Comparison of ENCODE assay signal across 10 cellular contexts in genomic region chr11:73963861-73964260, GRCh38. TPM values are rescaled to one million over a fixed set of nuclear protein-coding genes. Genes with fewer than 3 reads are reported as not detected.
DNase-seq lines count a peak whose midpoint lies in the region; ATAC-seq, FAIRE-seq and TF ChIP-seq lines count a peak whose summit lies in the region.
"Had no signal": no experiment of that assay in that cellular context is flagged by ENCODE, and none has a peak within 500 bp of the region (broad histone marks: within the 10 kb centered on the region; RNA-seq: fewer than 3 reads in every experiment).

No MANE protein-coding gene starts in this region.

- H3K4me3 Mint-ChIP-seq in effector memory CD8-positive, alpha-beta T cell, result peak overlapping the region in 1 of 2 donors; percentile 67

- H3K4me3 ChIP-seq in Loucy (ENCODE audit: low read length, poor library complexity, severe bottlenecking), result no peak overlapping the region
- H3K4me3 ChIP-seq in skeletal muscle tissue (ENCODE audit: low read length in 3 of 3), result peak overlapping the region in 2 of 3 donors; percentile 21 to 29
- H3K4me3 ChIP-seq: tibial artery had no signal

- intact Hi-C loops in Right ventricle myocardium superior (cut with DNase I), result loop anchor here (10.0 kb wide), 3 partner anchors 61 to 481 kb away; no protein-coding TSS in a partner anchor
- intact Hi-C loops in cardiac septum (cut with DNase I), result loop anchor here (10.0 kb wide), 2 partner anchors 131 to 361 kb away; no protein-coding TSS in a partner anchor

- H2AFZ ChIP-seq in Loucy (ENCODE audit: low read length), result peak overlapping the region; percentile 88

- peaks cover 16 to 24% of the 10 kb centered on the region in 2 donors for H3K4me1 Mint-ChIP-seq in effector memory CD8-positive, alpha-beta T cell (ENCODE audit: low read depth in 2 of 2)

- H3K36me3 ChIP-seq in Loucy (ENCODE audit: insufficient read depth, low read length), result no peaks in the 10 kb centered on the region
- H3K36me3 ChIP-seq in skeletal muscle tissue (ENCODE audit: control insufficient read depth in 3 of 3, insufficient read depth in 3 of 3, low read length in 3 of 3), result no peaks in the 10 kb centered on the region
- H3K36me3 ChIP-seq: tibial artery had no signal

- no peaks in the 10 kb centered on the region for H3K79me2 ChIP-seq in Loucy (ENCODE audit: insufficient read depth, low read length)

- ATAC-seq in Right ventricle myocardium superior (ENCODE audit: poor library complexity) (peak; percentile 7), HG03442 (IDR thresholded peaks at IDR 0.05; ENCODE audit: unreplicated experiment) (no peak)
- ATAC-seq in effector memory CD8-positive, alpha-beta T cell (replicated peaks), result no peak

- H3K9me3 ChIP-seq in Loucy (ENCODE audit: insufficient read depth, low read depth, low read length) (no peaks in the 10 kb centered on the region), skeletal muscle tissue (ENCODE audit: control insufficient read depth in 3 of 3, low read length in 3 of 3) (no peaks in the 10 kb centered on the region)
- H3K9me3 ChIP-seq: tibial artery had no signal

- no peak for TF ChIP-seq CTCF in Loucy (conservative IDR thresholded peaks at IDR 0.05; ENCODE audit: low read length)

- H3K4me2 ChIP-seq in Loucy (ENCODE audit: low read depth, low read length, poor library complexity, severe bottlenecking), result peak overlapping the region; percentile 35

- no peaks in the 10 kb centered on the region for H4K20me1 ChIP-seq in Loucy (ENCODE audit: insufficient read depth, low read length, poor library complexity, severe bottlenecking)

- H3K27ac Mint-ChIP-seq in effector memory CD8-positive, alpha-beta T cell, result peak overlapping the region; percentile 67 to 87

- FAIRE-seq in urothelium cell line (lab: Jason Lieb, UNC), result no peak

- peak overlapping the region; percentile 18 for H3K9ac ChIP-seq in Loucy (ENCODE audit: low read depth, low read length, poor library complexity, severe bottlenecking)
- H3K9ac ChIP-seq in skeletal muscle tissue (ENCODE audit: low read depth in 1 of 3, low read length in 3 of 3), result peak overlapping the region; percentile 24 to 64 (median 61)

- H3F3A ChIP-seq in Loucy (ENCODE audit: low read depth), result no peaks in the 10 kb centered on the region

- DNase-seq in Right ventricle myocardium superior (peak; percentile 4), cardiac septum (ENCODE audit: low spot score) (no peak), KG1 (lab: John Stamatoyannopoulos, UW) (no peak), urothelium cell line (ENCODE audit: low spot score) (no peak)
- no peak for DNase-seq in effector memory CD8-positive, alpha-beta T cell

- H3K9me2 ChIP-seq in Loucy (replicated peaks; ENCODE audit: low read depth, low read length), result no peaks in the 10 kb centered on the region

- H3K9me3 Mint-ChIP-seq in effector memory CD8-positive, alpha-beta T cell, result no peaks in the 10 kb centered on the region

- H3K36me3 Mint-ChIP-seq in effector memory CD8-positive, alpha-beta T cell (ENCODE audit: insufficient read depth), result peaks cover 14% of the 10 kb centered on the region

- H3K27me3 ChIP-seq in Loucy (ENCODE audit: insufficient read depth, low read length, poor library complexity, severe bottlenecking) (no peaks in the 10 kb centered on the region), skeletal muscle tissue (ENCODE audit: control insufficient read depth in 3 of 3, insufficient read depth in 3 of 3, low read length in 3 of 3) (no peaks in the 10 kb centered on the region)
- H3K27me3 ChIP-seq: tibial artery had no signal

- H3K27me3 Mint-ChIP-seq in effector memory CD8-positive, alpha-beta T cell, result peaks cover 0 to under 1% of the 10 kb centered on the region in 2 donors

- H3K4me1 ChIP-seq in Loucy (ENCODE audit: insufficient read depth, low read length, poor library complexity, severe bottlenecking), result no peaks in the 10 kb centered on the region
- peaks cover 5 to 13% (median 10%) of the 10 kb centered on the region in 3 donors for H3K4me1 ChIP-seq in skeletal muscle tissue (ENCODE audit: control insufficient read depth in 3 of 3, insufficient read depth in 3 of 3, low read length in 3 of 3)

- peak overlapping the region; percentile 7 for H3K27ac ChIP-seq in skeletal muscle tissue (ENCODE audit: low read depth, low read length)
- H3K27ac ChIP-seq: tibial artery had no signal

RNA-seq across cellular contexts. Expression of gene DNAJB13, which starts 13.0 kb away (rescaled TPM):
- not detected for total RNA-seq in Right ventricle myocardium superior
- total RNA-seq in cardiac septum, result not detected
- not detected for total RNA-seq in skeletal muscle tissue
- total RNA-seq: NCI-H460 had no signal

RNA-seq across cellular contexts. Expression of gene UCP2, which starts 18.8 kb away (rescaled TPM):
- total RNA-seq in Right ventricle myocardium superior (25.8 TPM), cardiac septum (12.0 TPM), skeletal muscle tissue (25.1 TPM)

RNA-seq across cellular contexts. Expression of gene UCP3, which starts 45.0 kb away (rescaled TPM):
- total RNA-seq in Right ventricle myocardium superior, result 17.2 TPM
- total RNA-seq in cardiac septum, result 0.54 TPM
- 1.6 TPM for total RNA-seq in skeletal muscle tissue
